In the genomic region with DNA sequence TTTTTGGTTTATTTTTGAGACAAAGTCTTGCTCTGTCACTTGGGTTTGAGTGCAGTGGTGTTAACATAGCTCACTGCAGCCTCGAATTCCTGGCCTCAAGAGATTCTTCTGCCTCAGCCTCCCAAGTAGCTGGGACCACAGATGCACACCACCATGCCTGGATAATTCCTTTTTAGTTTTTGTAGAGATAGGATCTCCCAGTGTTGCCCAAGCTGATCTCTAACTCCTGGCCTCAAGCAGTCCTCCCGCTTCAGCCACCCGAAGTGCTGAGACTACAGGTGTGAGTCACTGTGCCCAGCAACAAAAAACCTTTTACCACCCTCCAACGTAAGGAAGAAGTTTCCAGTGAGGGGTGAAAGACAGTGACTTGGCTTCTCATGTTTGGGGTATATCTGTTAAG, we compare ENCODE assay signal across 9 cellular contexts.
"Had no signal": no experiment of that assay in that cellular context is flagged by ENCODE, and none has a peak within 500 bp of the region (broad histone marks: within the 10 kb centered on the region; RNA-seq: fewer than 3 reads in every experiment).

No MANE protein-coding gene starts in this region.

- H3K27ac Mint-ChIP-seq: IgD-negative memory B cell had no signal

- H3K27ac ChIP-seq: HL-60, KMS-11 had no signal

- ATAC-seq: HepG2, K562 had no signal

- FAIRE-seq: HepG2, HTR-8/SVneo, K562 had no signal

- H3K4me3 ChIP-seq: K562 had no signal

- H3K36me3 Mint-ChIP-seq: IgD-negative memory B cell had no signal

- H3K4me3 Mint-ChIP-seq: IgD-negative memory B cell had no signal

- H3K9ac ChIP-seq: KMS-11 had no signal

- H3K4me2 ChIP-seq: KMS-11 had no signal

- DNase-seq: IMR-90, KBM-7, KG1 had no signal
